Comparison of ENCODE assay signal across 17 cellular contexts in genomic region chr9:95058121-95058785, GRCh38.
A peak's percentile ranks its signal among the peaks of the same experiment; 100 is the strongest.
DNase-seq lines count a peak whose midpoint lies in the region; ATAC-seq and TF ChIP-seq lines count a peak whose summit lies in the region.
"Had no signal": no experiment of that assay in that cellular context is flagged by ENCODE, and none has a peak within 500 bp of the region (broad histone marks: within the 10 kb centered on the region; RNA-seq: fewer than 3 reads in every experiment).

No MANE protein-coding gene starts in this region.

- H4K20me1 ChIP-seq in GM23248 (ENCODE audit: insufficient read depth) = peaks cover 22% of the 10 kb centered on the region; the same call in 1 of the 2 replicates

- no peak overlapping the region for H3K4me2 ChIP-seq in GM23248 (ENCODE audit: unreplicated experiment)
- H3K4me2 ChIP-seq: BLaER1 treated with 17β-estradiol and CSF1 and Interleukin-3, amounts not matched to agents 10 nM and 100 nM had no signal

- H3K4me1 ChIP-seq in GM23248 (ENCODE audit: insufficient read depth) (peaks cover 79% of the 10 kb centered on the region), ascending aorta (peaks cover 14 to 77% of the 10 kb centered on the region in 2 donors), lung (ENCODE audit: control insufficient read depth in 2 of 2, insufficient read depth in 2 of 2, low read length in 2 of 2) (peaks cover 25 to 36% of the 10 kb centered on the region in 2 donors), skeletal muscle tissue (ENCODE audit: control insufficient read depth in 3 of 3, insufficient read depth in 3 of 3, low read length in 3 of 3) (peaks cover 77 to 95% (median 90%) of the 10 kb centered on the region in 3 donors)

- H3K4me3 ChIP-seq in GM23248 = no peak overlapping the region
- H3K4me3 ChIP-seq in ascending aorta = peak overlapping the region; percentile 45 to 67
- no peak overlapping the region for H3K4me3 ChIP-seq in lung
- peak overlapping the region in 2 of 3 donors; percentile 16 to 41 for H3K4me3 ChIP-seq in skeletal muscle tissue (ENCODE audit: low read length in 3 of 3)
- H3K4me3 ChIP-seq: BLaER1 treated with 17β-estradiol and CSF1 and Interleukin-3, amounts not matched to agents 10 nM and 100 nM; mucosa of descending colon had no signal

- H3K9ac ChIP-seq in GM23248 (peak overlapping the region; percentile 11; the same call in 1 of the 2 replicates), skeletal muscle tissue (ENCODE audit: low read depth in 1 of 3, low read length in 3 of 3) (peak overlapping the region; percentile 17 to 77 (median 47))
- H3K9ac ChIP-seq: BLaER1 treated with 17β-estradiol and CSF1 and Interleukin-3, amounts not matched to agents 10 nM and 100 nM had no signal

- H2AFZ ChIP-seq in GM23248 = no peak overlapping the region

- no peak for TF ChIP-seq CTCF in ascending aorta (IDR thresholded peaks at IDR 0.05)
- no peak for TF ChIP-seq CTCF in lung (IDR thresholded peaks at IDR 0.05; ENCODE audit: control extremely low read depth, extremely low read depth)

- H3K27ac ChIP-seq in GM23248 (peak overlapping the region; percentile 85), ascending aorta (peak overlapping the region; percentile 84 to 95), lung (ENCODE audit: low read depth in 1 of 2, low read length in 1 of 2) (peak overlapping the region; percentile 62 to 63), skeletal muscle tissue (ENCODE audit: low read depth, low read length) (peak overlapping the region; percentile 89)
- H3K27ac ChIP-seq: BLaER1 treated with 17β-estradiol and CSF1 and Interleukin-3, amounts not matched to agents 10 nM and 100 nM; brain microvascular endothelial cell had no signal

- intact Hi-C loops in ascending aorta (cut with DNase I) = no loop called here

- no peaks in the 10 kb centered on the region for H3K9me3 ChIP-seq in GM23248 (ENCODE audit: low read depth)
- no peaks in the 10 kb centered on the region for H3K9me3 ChIP-seq in ascending aorta
- no peaks in the 10 kb centered on the region for H3K9me3 ChIP-seq in lung (ENCODE audit: control insufficient read depth in 2 of 2, insufficient read depth in 1 of 2, low read length in 1 of 2)
- no peaks in the 10 kb centered on the region for H3K9me3 ChIP-seq in skeletal muscle tissue (ENCODE audit: control insufficient read depth in 3 of 3, low read length in 3 of 3)
- H3K9me3 ChIP-seq: BLaER1 treated with 17β-estradiol and CSF1 and Interleukin-3, amounts not matched to agents 10 nM and 100 nM; mucosa of descending colon had no signal

- DNase-seq in GM23248 (no peak), ascending aorta (ENCODE audit: low spot score in 2 of 2) (no peak), lung (ENCODE audit: low spot score) (no peak), NCI-H2107 (lab: John Stamatoyannopoulos, UW) (no peak)
- no peak for DNase-seq in stimulated activated CD8-positive, alpha-beta memory T cell treated with anti-CD3 and anti-CD28 coated beads, Interleukin-4, amount 100 ng/mL, for 48 hours
- DNase-seq in stimulated activated CD4-positive, alpha-beta T cell treated with anti-CD3 and anti-CD28 coated beads, Interleukin-2, amount 100 ng/mL, for 24 hours = no peak
- DNase-seq in stimulated activated CD4-positive, alpha-beta T cell treated with anti-CD3 and anti-CD28 coated beads, Interleukin-12 subunit alpha, Interleukin-12 subunit beta, amount 100 ng/mL, for 4 hours = no peak
- DNase-seq: activated CD4-positive, alpha-beta T cell treated with anti-CD3 and anti-CD28 coated beads for 36 hours; brain microvascular endothelial cell; erythroblast; GDM1; NCI-H1694; NK-92 treated with Interleukin-12 subunit alpha and Interleukin-12 subunit beta, amount 100 ng/mL, for 24 hours; stimulated activated CD4-positive, alpha-beta T cell treated with anti-CD3 and anti-CD28 coated beads, Interleukin-15, amount 100 ng/mL, for 24 hours had no signal

- H3K27me3 ChIP-seq in GM23248 (replicated peaks; ENCODE audit: insufficient read depth) = no peaks in the 10 kb centered on the region
- H3K27me3 ChIP-seq in ascending aorta = no peaks in the 10 kb centered on the region
- no peaks in the 10 kb centered on the region for H3K27me3 ChIP-seq in lung (ENCODE audit: control insufficient read depth, insufficient read depth)
- no peaks in the 10 kb centered on the region for H3K27me3 ChIP-seq in skeletal muscle tissue (ENCODE audit: control insufficient read depth in 3 of 3, insufficient read depth in 3 of 3, low read length in 3 of 3)
- H3K27me3 ChIP-seq: BLaER1 treated with 17β-estradiol and CSF1 and Interleukin-3, amounts not matched to agents 10 nM and 100 nM; brain microvascular endothelial cell had no signal

- in situ Hi-C loops in GM23248 (cut with MboI) = no loop called here

- peaks cover 100% of the 10 kb centered on the region for H3K79me2 ChIP-seq in GM23248 (ENCODE audit: insufficient read depth)

- 84 to 85% methylated on average over 7 of the region's 7 CpGs for WGBS in GM23248 (ENCODE audit: low coverage in 1 of 2, low lambda C conversion rate in 2 of 2, missing lambda C conversion rate in 2 of 2), 2 experiments
- 73 to 81% methylated on average over 7 of the region's 7 CpGs for WGBS in lung, 2 donors

- ATAC-seq in lung (ENCODE audit: insufficient read depth, low FRiP score) = no peak
- ATAC-seq: activated CD4-positive, alpha-beta T cell treated with anti-CD3 and anti-CD28 coated beads for 36 hours; mucosa of descending colon had no signal

- peaks cover 45% of the 10 kb centered on the region for H3K36me3 ChIP-seq in GM23248 (ENCODE audit: low read depth)
- H3K36me3 ChIP-seq in ascending aorta = peaks cover 1 to 12% of the 10 kb centered on the region in 2 donors
- H3K36me3 ChIP-seq in lung (ENCODE audit: control insufficient read depth in 2 of 2, insufficient read depth in 2 of 2, low read length in 2 of 2) = peaks cover 5 to 8% of the 10 kb centered on the region in 2 donors
- H3K36me3 ChIP-seq in skeletal muscle tissue (ENCODE audit: control insufficient read depth in 3 of 3, insufficient read depth in 3 of 3, low read length in 3 of 3) = peaks cover 5 to 16% (median 12%) of the 10 kb centered on the region in 3 donors

- H3K9me2 ChIP-seq in GM23248 (ENCODE audit: insufficient read depth) = no peaks in the 10 kb centered on the region

- H3F3A ChIP-seq in GM23248 (ENCODE audit: insufficient read depth) = peaks cover 71% of the 10 kb centered on the region

Comparison
In these comparisons a context has a peak if more than half of its experiments do, and no peak if none do; other contexts are left out.
1. H3K4me3 ChIP-seq: peak in ascending aorta (2 of 2) and skeletal muscle tissue (2 of 3); none in GM23248 (single experiment) and lung (single experiment).
2. Peak in every context shown above with its lines, with median percentiles within 50 percentile points of each other: H3K27ac ChIP-seq.